In the genomic region with DNA sequence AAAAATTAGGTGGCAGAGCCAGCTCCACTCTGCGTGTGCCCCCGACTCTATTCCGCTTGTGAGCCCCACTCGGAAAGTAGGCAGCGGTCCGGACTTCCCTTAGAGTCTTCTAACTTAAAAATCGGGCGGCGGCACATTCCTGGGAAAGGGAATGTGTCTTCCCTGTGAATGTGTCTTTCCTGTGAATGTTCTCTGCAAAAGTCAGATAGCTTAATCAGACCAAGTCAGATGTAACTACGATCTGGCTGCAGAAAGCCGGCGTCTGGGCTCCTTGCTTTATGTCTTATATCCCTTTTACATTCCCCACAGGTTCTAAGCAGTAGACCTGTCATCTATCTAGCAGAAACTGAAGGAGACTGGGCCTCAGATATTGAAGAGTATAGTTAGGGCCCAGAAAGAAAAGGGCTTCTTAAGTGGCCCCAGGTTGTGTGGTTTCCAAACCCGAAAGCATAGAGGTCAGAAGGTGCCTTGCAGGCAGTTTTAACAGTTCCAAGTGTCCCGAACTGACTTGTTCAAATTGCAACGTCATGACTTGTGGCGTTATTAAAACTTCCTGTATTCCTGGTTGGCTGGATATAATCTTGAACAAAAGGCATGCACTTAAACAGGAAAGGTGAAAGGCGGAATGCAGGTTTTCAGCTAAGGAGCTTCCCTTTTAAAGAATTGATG, we compare ENCODE assay signal across 8 cellular contexts.
A peak's percentile ranks its signal among the peaks of the same experiment; 100 is the strongest.
DNase-seq lines count a peak whose midpoint lies in the region; ATAC-seq lines count a peak whose summit lies in the region.

No MANE protein-coding gene starts in this region.

- peak overlapping the region; percentile 98 for H3K27ac ChIP-seq in layer of hippocampus (ENCODE audit: low read depth, low read length)

- no peaks in the 10 kb centered on the region for H3K27me3 ChIP-seq in layer of hippocampus (ENCODE audit: control insufficient read depth, insufficient read depth, low read length)

- ATAC-seq in HG02981 (IDR thresholded peaks at IDR 0.05; ENCODE audit: unreplicated experiment), result peak; percentile 35
- peak; percentile 20 for ATAC-seq in stimulated activated naive CD8-positive, alpha-beta T cell treated with anti-CD3 and anti-CD28 coated beads, Interleukin-15, Interleukin-2, amounts not matched to agents 100 U/mL and 50 U/mL, for 24 hours
- no peak for ATAC-seq in HG02973 (IDR thresholded peaks at IDR 0.05; ENCODE audit: unreplicated experiment)

- DNase-seq in stimulated activated CD4-positive, alpha-beta T cell treated with anti-CD3 and anti-CD28 coated beads, Interleukin-12 subunit alpha, Interleukin-12 subunit beta, amount 100 ng/mL, for 4 hours, result peak; percentile 8
- no peak for DNase-seq in stimulated activated CD4-positive, alpha-beta T cell treated with anti-CD3 and anti-CD28 coated beads, Interleukin-4, amount 100 ng/mL, for 1 hour
- DNase-seq in RKO (ENCODE audit: low spot score) (peak; percentile 78), cerebellar cortex (ENCODE audit: low spot score) (peak; percentile 52)
- no peak for DNase-seq in stimulated activated naive CD8-positive, alpha-beta T cell treated with anti-CD3 and anti-CD28 coated beads, Interleukin-15, Interleukin-2, amounts not matched to agents 100 U/mL and 50 U/mL, for 24 hours

Comparison
In these comparisons a context has a peak if more than half of its experiments do, and no peak if none do; other contexts are left out.
1. DNase-seq: peak in stimulated activated CD4-positive, alpha-beta T cell treated with anti-CD3 and anti-CD28 coated beads, Interleukin-12 subunit alpha, Interleukin-12 subunit beta, amount 100 ng/mL, for 4 hours (single experiment), RKO (single experiment) and cerebellar cortex (single experiment); none in stimulated activated CD4-positive, alpha-beta T cell treated with anti-CD3 and anti-CD28 coated beads, Interleukin-4, amount 100 ng/mL, for 1 hour (single experiment) and stimulated activated naive CD8-positive, alpha-beta T cell treated with anti-CD3 and anti-CD28 coated beads, Interleukin-15, Interleukin-2, amounts not matched to agents 100 U/mL and 50 U/mL, for 24 hours (single experiment).